Comparison of ENCODE assay signal across 2 cellular contexts in the genomic region with DNA sequence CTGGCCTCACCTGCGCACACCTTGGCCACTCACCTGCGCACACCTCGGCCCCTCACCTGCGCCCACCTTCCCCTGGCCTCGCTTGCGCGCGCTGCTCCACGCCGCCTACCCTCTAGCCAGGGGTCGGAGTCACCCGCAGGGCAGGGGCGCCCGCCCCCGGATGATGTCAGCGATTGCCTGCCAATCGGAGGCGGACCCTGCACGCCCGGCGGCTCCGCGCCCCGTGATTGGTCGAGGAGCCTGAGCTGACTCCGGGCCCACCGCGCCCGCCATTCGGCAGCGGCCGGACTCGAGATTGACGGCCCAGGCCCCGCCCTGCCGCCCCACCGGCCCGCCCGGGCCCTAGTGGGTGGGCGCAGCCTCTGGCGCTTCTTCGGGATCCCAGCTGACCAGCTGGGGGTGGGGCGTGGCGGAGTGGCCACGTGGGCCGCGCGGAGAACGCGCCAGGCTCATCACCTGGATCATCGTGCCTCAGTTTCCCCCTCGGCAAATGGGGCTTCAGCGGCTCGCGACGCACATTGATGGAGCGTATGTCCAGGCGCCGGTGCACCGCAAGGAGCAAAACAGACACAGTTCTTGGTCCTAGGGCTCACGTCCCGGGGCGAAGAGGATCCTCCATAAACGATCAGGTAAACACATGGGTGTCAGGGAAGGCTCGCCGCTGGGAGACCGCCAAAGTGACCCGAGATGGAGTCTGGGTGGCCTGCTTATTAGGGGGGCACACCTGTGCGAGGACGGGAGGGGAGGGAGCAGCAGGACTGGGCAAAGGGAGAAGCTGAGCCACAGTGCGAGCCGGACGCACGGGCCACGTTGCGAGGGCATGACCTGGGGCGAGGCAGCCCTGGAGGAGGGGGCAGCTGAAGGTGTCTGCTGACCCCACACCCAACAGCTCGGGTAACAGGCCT.
A peak's percentile ranks its signal among the peaks of the same experiment; 100 is the strongest.
TF ChIP-seq lines count a peak whose summit lies in the region.

A gene with protein sequence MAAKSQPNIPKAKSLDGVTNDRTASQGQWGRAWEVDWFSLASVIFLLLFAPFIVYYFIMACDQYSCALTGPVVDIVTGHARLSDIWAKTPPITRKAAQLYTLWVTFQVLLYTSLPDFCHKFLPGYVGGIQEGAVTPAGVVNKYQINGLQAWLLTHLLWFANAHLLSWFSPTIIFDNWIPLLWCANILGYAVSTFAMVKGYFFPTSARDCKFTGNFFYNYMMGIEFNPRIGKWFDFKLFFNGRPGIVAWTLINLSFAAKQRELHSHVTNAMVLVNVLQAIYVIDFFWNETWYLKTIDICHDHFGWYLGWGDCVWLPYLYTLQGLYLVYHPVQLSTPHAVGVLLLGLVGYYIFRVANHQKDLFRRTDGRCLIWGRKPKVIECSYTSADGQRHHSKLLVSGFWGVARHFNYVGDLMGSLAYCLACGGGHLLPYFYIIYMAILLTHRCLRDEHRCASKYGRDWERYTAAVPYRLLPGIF (minus strand): TSS at position 137 of the 905 bp plus-strand sequence. CDS start 3,441 bp downstream, outside the sequence.

TF ChIP-seq in IMR-90, 13 proteins besides CTCF, POLR2A, EP300 and RAD21:
- no peak for TF ChIP-seq CHD1 (IDR thresholded peaks at IDR 0.05; ENCODE audit: low read depth, low read length)
- TF ChIP-seq FOS (IDR thresholded peaks at IDR 0.05; ENCODE audit: low read depth, low read length) = peak; percentile 74
- TF ChIP-seq, protein P1, sequence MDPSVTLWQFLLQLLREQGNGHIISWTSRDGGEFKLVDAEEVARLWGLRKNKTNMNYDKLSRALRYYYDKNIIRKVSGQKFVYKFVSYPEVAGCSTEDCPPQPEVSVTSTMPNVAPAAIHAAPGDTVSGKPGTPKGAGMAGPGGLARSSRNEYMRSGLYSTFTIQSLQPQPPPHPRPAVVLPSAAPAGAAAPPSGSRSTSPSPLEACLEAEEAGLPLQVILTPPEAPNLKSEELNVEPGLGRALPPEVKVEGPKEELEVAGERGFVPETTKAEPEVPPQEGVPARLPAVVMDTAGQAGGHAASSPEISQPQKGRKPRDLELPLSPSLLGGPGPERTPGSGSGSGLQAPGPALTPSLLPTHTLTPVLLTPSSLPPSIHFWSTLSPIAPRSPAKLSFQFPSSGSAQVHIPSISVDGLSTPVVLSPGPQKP (IDR thresholded peaks at IDR 0.05; ENCODE audit: borderline replicate concordance, low read depth, low read length) = no peak
- TF ChIP-seq CEBPB (IDR thresholded peaks at IDR 0.05; ENCODE audit: low read depth, low read length) = no peak
- peak; percentile 37; the same call in 1 of the 2 replicates for TF ChIP-seq BHLHE40 (IDR thresholded peaks at IDR 0.05; ENCODE audit: low read depth, low read length)
- TF ChIP-seq SMC3 (IDR thresholded peaks at IDR 0.05; ENCODE audit: low read depth, low read length) = no peak
- TF ChIP-seq MAZ (IDR thresholded peaks at IDR 0.05; ENCODE audit: borderline replicate concordance, low read depth, low read length) = peak; percentile 66; the same call in 1 of the 2 replicates
- peak; percentile 90 for TF ChIP-seq USF2 (IDR thresholded peaks at IDR 0.05; ENCODE audit: low read depth, low read length)
- TF ChIP-seq MAFK (IDR thresholded peaks at IDR 0.05; ENCODE audit: low read depth, low read length) = no peak
- TF ChIP-seq MXI1 (IDR thresholded peaks at IDR 0.05; ENCODE audit: borderline replicate concordance, low read depth, low read length) = peak; percentile 88
- no peak for TF ChIP-seq RCOR1 (IDR thresholded peaks at IDR 0.05; ENCODE audit: insufficient replicate concordance, low read length)
- no peak for TF ChIP-seq NFE2L2 (IDR thresholded peaks at IDR 0.05; ENCODE audit: low read depth, low read length)
- TF ChIP-seq RFX5 (IDR thresholded peaks at IDR 0.05; ENCODE audit: low read depth, low read length) = no peak
TF ChIP-seq in IMR-90: peak in this region for 5.

TF ChIP-seq in endothelial cell of umbilical vein, 7 proteins besides CTCF, POLR2A, EP300 and RAD21:
- TF ChIP-seq POLR2AphosphoS5 (IDR thresholded peaks at IDR 0.05; ENCODE audit: insufficient read depth, low read depth, low read length) = peak; percentile 40
- TF ChIP-seq MYC (IDR thresholded peaks at IDR 0.05; ENCODE audit: low read depth, low read length) = peak; percentile 91
- peak; percentile 84 for TF ChIP-seq MAX (IDR thresholded peaks at IDR 0.05; ENCODE audit: insufficient read depth, insufficient read length)
- no peak for TF ChIP-seq FOS (IDR thresholded peaks at IDR 0.05; ENCODE audit: borderline replicate concordance, insufficient read depth, low read length)
TF ChIP-seq in endothelial cell of umbilical vein: peak in this region for 3.
